In genomic region chr17:28324272-28324745, GRCh38 we compare ENCODE assay signal across 1 cellular context.
TF ChIP-seq lines count a peak whose summit lies in the region.

No MANE protein-coding gene starts in this region.

TF ChIP-seq in SK-N-SH treated with all-trans-retinoic acid at 6 μM for 48 hours, 23 proteins besides CTCF, POLR2A, EP300 and RAD21 (continued from another document):
- no peak for TF ChIP-seq CREB5 (CRISPR knock-in tag; IDR thresholded peaks at IDR 0.05; ENCODE audit: low read depth)
- TF ChIP-seq PPARA (CRISPR knock-in tag; IDR thresholded peaks at IDR 0.05; ENCODE audit: borderline replicate concordance) = no peak
- TF ChIP-seq ISL1 (CRISPR knock-in tag; IDR thresholded peaks at IDR 0.05) = no peak
- TF ChIP-seq ZFP30 (CRISPR knock-in tag; IDR thresholded peaks at IDR 0.05) = no peak
- TF ChIP-seq POU6F1 (CRISPR knock-in tag; IDR thresholded peaks at IDR 0.05; ENCODE audit: borderline replicate concordance, low read depth) = no peak
